In the genomic region with DNA sequence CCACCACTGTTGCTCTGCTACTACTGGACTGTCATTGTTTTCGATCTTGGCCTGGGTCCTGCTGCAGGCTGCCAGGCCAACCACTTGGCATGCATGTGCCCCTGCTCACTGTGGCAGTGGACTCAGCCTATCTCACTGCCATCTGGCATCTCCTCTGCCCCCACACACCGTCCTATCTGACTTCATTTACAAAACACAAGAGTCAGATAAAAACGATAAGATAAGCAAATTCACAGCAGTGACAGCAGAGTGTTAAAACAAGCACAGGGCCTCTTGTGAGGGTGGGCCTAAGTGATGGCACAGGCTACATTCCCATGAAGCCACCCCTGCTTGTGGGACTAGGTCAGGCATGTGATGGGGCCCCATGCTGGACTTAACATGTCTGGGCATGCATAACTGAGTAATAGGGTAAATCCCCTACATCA, we compare ENCODE assay signal across 13 cellular contexts.
DNase-seq lines count a peak whose midpoint lies in the region; ATAC-seq and TF ChIP-seq lines count a peak whose summit lies in the region.
"Had no signal": no experiment of that assay in that cellular context is flagged by ENCODE, and none has a peak within 500 bp of the region (broad histone marks: within the 10 kb centered on the region; RNA-seq: fewer than 3 reads in every experiment).

No MANE protein-coding gene starts in this region.

- H3K27me3 ChIP-seq in body of pancreas, result no peaks in the 10 kb centered on the region
- H3K27me3 ChIP-seq: vagina had no signal

- intact Hi-C loops in body of pancreas (cut with DNase I), result no loop called here
- intact Hi-C loops in left ventricle myocardium superior (cut with micrococcal nuclease), result no loop called here

- no peak overlapping the region for H3K4me3 ChIP-seq in body of pancreas
- H3K4me3 ChIP-seq: vagina had no signal

- H3K4me1 Mint-ChIP-seq in stimulated activated naive CD8-positive, alpha-beta T cell treated with anti-CD3 and anti-CD28 coated beads, Interleukin-15, amount 100 ng/mL, for 72 hours, result peaks cover 6% of the 10 kb centered on the region

- peaks cover 12% of the 10 kb centered on the region for H3K4me1 ChIP-seq in body of pancreas
- H3K4me1 ChIP-seq: vagina had no signal

- peaks cover 0 to 14% of the 10 kb centered on the region in 2 donors for H3K36me3 Mint-ChIP-seq in activated naive CD4-positive, alpha-beta T cell treated with anti-CD3 and anti-CD28 coated beads, Interleukin-2, amount 50 U/mL, for 72 hours
- H3K36me3 Mint-ChIP-seq: naive B cell had no signal

- H3K4me3 Mint-ChIP-seq in stimulated activated naive CD8-positive, alpha-beta T cell treated with anti-CD3 and anti-CD28 coated beads, Interleukin-15, amount 100 ng/mL, for 72 hours, result peak overlapping the region; percentile 23 to 37
- H3K4me3 Mint-ChIP-seq: naive B cell had no signal

- ATAC-seq in activated naive CD4-positive, alpha-beta T cell treated with anti-CD3 and anti-CD28 coated beads, Interleukin-2, amount 50 U/mL, for 72 hours, result peak in 1 of 2 donors; percentile 78
- ATAC-seq in body of pancreas, result peak; percentile 70
- peak; percentile 82 for ATAC-seq in left ventricle myocardium superior
- ATAC-seq in stimulated activated naive CD8-positive, alpha-beta T cell treated with anti-CD3 and anti-CD28 coated beads, Interleukin-15, amount 100 ng/mL, for 72 hours, result peak; percentile 87
- ATAC-seq in GM21619 (IDR thresholded peaks at IDR 0.05; ENCODE audit: unreplicated experiment), result no peak

- no peaks in the 10 kb centered on the region for H3K36me3 ChIP-seq in body of pancreas (replicated peaks in 1 of 2; ENCODE audit: insufficient read depth in 1 of 2, low read depth in 2 of 2)
- H3K36me3 ChIP-seq: vagina had no signal

- peak overlapping the region; percentile 77 to 95 for H3K27ac Mint-ChIP-seq in activated naive CD4-positive, alpha-beta T cell treated with anti-CD3 and anti-CD28 coated beads, Interleukin-2, amount 50 U/mL, for 72 hours
- H3K27ac Mint-ChIP-seq in stimulated activated naive CD8-positive, alpha-beta T cell treated with anti-CD3 and anti-CD28 coated beads, Interleukin-15, amount 100 ng/mL, for 72 hours, result peak overlapping the region; percentile 64 to 89

- H3K9me3 ChIP-seq in body of pancreas, result no peaks in the 10 kb centered on the region
- H3K9me3 ChIP-seq: vagina had no signal

- WGBS in body of pancreas, 2 donors, result 13 to 15% methylated on average over 3 of the region's 3 CpGs

- peak overlapping the region in 1 of 4 donors; percentile 14 for H3K27ac ChIP-seq in body of pancreas
- H3K27ac ChIP-seq: vagina had no signal

- no peak for TF ChIP-seq CTCF in body of pancreas (IDR thresholded peaks at IDR 0.05)

- peaks cover 0 to 3% of the 10 kb centered on the region in 2 donors for H3K9me3 Mint-ChIP-seq in activated naive CD4-positive, alpha-beta T cell treated with anti-CD3 and anti-CD28 coated beads, Interleukin-2, amount 50 U/mL, for 72 hours
- no peaks in the 10 kb centered on the region for H3K9me3 Mint-ChIP-seq in stimulated activated naive CD8-positive, alpha-beta T cell treated with anti-CD3 and anti-CD28 coated beads, Interleukin-15, amount 100 ng/mL, for 72 hours
- H3K9me3 Mint-ChIP-seq: naive B cell had no signal

- DNase-seq in activated naive CD4-positive, alpha-beta T cell treated with anti-CD3 and anti-CD28 coated beads, Interleukin-2, amount 50 U/mL, for 72 hours (ENCODE audit: low spot score in 2 of 2), result no peak
- no peak for DNase-seq in activated naive CD4-positive, alpha-beta T cell treated with Interleukin-2 at 50 U/mL for 16 hours
- DNase-seq in body of pancreas (peak in 3 of 4 donors; percentile 23 to 45 (median 27)), left ventricle myocardium superior (peak; percentile 49), NCI-H2107 (lab: John Stamatoyannopoulos, UW) (no peak), NCI-H2171 (lab: John Stamatoyannopoulos, UW) (no peak)
- peak in 1 of 2 donors; percentile 31 for DNase-seq in stimulated activated naive CD8-positive, alpha-beta T cell treated with anti-CD3 and anti-CD28 coated beads, Interleukin-15, amount 100 ng/mL, for 72 hours
- DNase-seq: activated CD8-positive, alpha-beta memory T cell treated with anti-CD3 and anti-CD28 coated beads, Interleukin-2, amount 50 U/mL, for 48 hours; aorta; DMS153; naive B cell had no signal

- TF ChIP-seq POLR2A in body of pancreas (IDR thresholded peaks at IDR 0.05), result no peak

- H3K27me3 Mint-ChIP-seq in stimulated activated naive CD8-positive, alpha-beta T cell treated with anti-CD3 and anti-CD28 coated beads, Interleukin-15, amount 100 ng/mL, for 72 hours, result peaks cover 9% of the 10 kb centered on the region

Comparison
In these comparisons a context has a peak if more than half of its experiments do, and no peak if none do; other contexts are left out.
1. DNase-seq: peak in body of pancreas (3 of 4) and left ventricle myocardium superior (single experiment); none in activated naive CD4-positive, alpha-beta T cell treated with anti-CD3 and anti-CD28 coated beads, Interleukin-2, amount 50 U/mL, for 72 hours (0 of 2), activated naive CD4-positive, alpha-beta T cell treated with Interleukin-2 at 50 U/mL for 16 hours (single experiment), NCI-H2107 (single experiment) and NCI-H2171 (single experiment).